ENCODE assay signal across 32 cellular contexts in the genomic region with DNA sequence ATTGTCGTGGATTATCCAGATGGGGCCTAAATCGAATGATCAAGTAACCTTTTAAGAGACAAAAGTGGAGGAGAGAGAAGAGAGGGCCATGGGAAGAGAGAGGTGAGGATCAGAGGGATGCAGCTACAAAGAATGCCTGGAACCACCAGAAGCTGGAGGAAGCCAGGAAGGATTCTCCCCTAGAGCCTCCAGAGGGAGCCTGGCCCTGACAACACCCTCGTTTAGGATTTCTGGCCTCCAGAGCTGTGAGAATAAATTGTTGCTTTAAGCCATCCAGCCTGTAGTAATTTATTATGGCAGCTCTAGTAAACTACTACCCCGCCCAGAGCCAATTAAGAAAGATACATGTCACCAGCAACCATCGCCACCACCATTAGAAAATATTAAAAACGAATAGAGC. TPM values are rescaled to one million over a fixed set of nuclear protein-coding genes. Genes with fewer than 3 reads are reported as not detected.
DNase-seq lines count a peak whose midpoint lies in the region; TF ChIP-seq lines count a peak whose summit lies in the region.
"Had no signal": no experiment of that assay in that cellular context is flagged by ENCODE, and none has a peak within 500 bp of the region (broad histone marks: within the 10 kb centered on the region; RNA-seq: fewer than 3 reads in every experiment).

No MANE protein-coding gene starts in this region.

- no peak overlapping the region for H4K91ac ChIP-seq in H9 (ENCODE audit: insufficient read length, low read depth, low read length)

- no peaks in the 10 kb centered on the region for H3K23me2 ChIP-seq in H9 (ENCODE audit: insufficient read length, low read depth, low read length, poor library complexity, severe bottlenecking)

- no peak overlapping the region for H2BK15ac ChIP-seq in H9 (ENCODE audit: low read depth, low read length)

- H3K23ac ChIP-seq in H9 (ENCODE audit: insufficient read length, low read depth, low read length) = no peak overlapping the region

- no peak overlapping the region for H3K56ac ChIP-seq in H9 (ENCODE audit: insufficient read length, low read depth, low read length)

- H3K9ac ChIP-seq in H9 (ENCODE audit: extremely low read depth, insufficient read length, low read length) (no peak overlapping the region), neural progenitor cell (no peak overlapping the region), Karpas-422 (ENCODE audit: low read length) (no peak overlapping the region)
- H3K9ac ChIP-seq: KMS-11 had no signal

- H4K5ac ChIP-seq in H9 (ENCODE audit: insufficient read length, low read depth, low read length) = no peak overlapping the region

- H3K27ac ChIP-seq in H9 (ENCODE audit: insufficient read length, low read depth, low read length) (no peak overlapping the region), brain microvascular endothelial cell (no peak overlapping the region), neural progenitor cell (no peak overlapping the region), Karpas-422 (ENCODE audit: low read length) (no peak overlapping the region)
- H3K27ac ChIP-seq: breast epithelium, epithelial cell of prostate, KMS-11, prostate gland, sigmoid colon, suprapubic skin had no signal

- DNase-seq in EH (ENCODE audit: low read depth) (peak; percentile 1), H9 (peak; percentile 37), brain microvascular endothelial cell (peak; percentile 2), neural progenitor cell (ENCODE audit: low spot score) (peak; percentile 22), NCI-H1930 (lab: John Stamatoyannopoulos, UW) (no peak), Karpas-422 (no peak)
- no peak for DNase-seq in stimulated activated CD8-positive, alpha-beta memory T cell treated with anti-CD3 and anti-CD28 coated beads, Interleukin-4, amount 100 ng/mL, for 48 hours
- DNase-seq: activated B cell treated with CpG ODN at 0.5 μM for 24 hours; activated CD4-positive, alpha-beta T cell treated with anti-CD3 and anti-CD28 coated beads, Interleukin-2, amount 50 U/mL, for 1 hour; activated CD8-positive, alpha-beta memory T cell treated with anti-CD3 and anti-CD28 coated beads, Interleukin-2, amount 10 ng/mL, durations not matched to agents 7 days and 5 days; activated naive CD4-positive, alpha-beta T cell treated with anti-CD3 and anti-CD28 coated beads for 36 hours; DMS53; effector CD4-positive, alpha-beta T cell; GF-D8; head of caudate nucleus; mammary epithelial cell; NCI-H1436; NCI-H2107; NK-92 treated with Interleukin-12 subunit alpha and Interleukin-12 subunit beta, amount 100 ng/mL, for 24 hours; PC-3; sigmoid colon; stimulated activated CD4-positive, alpha-beta T cell treated with anti-CD3 and anti-CD28 coated beads, Interleukin-4, amount 100 ng/mL, for 4 hours; stimulated activated naive B cell treated with anti-CD40 and anti-IgM and Interleukin-4, amounts not matched to agents 10 μg/mL and 1 μg/mL and 100 μg/mL, for 72 hours; SW 1271; T1000 had no signal

- H3K36me3 ChIP-seq in brain microvascular endothelial cell (replicated peaks) (no peaks in the 10 kb centered on the region), neural progenitor cell (no peaks in the 10 kb centered on the region), Karpas-422 (ENCODE audit: insufficient read depth, low read length) (no peaks in the 10 kb centered on the region)
- H3K36me3 ChIP-seq: breast epithelium, prostate gland, sigmoid colon, suprapubic skin had no signal

- H2AFZ ChIP-seq in H9 (ENCODE audit: low read length) = no peak overlapping the region
- no peak overlapping the region for H2AFZ ChIP-seq in neural progenitor cell (replicated peaks)
- H2AFZ ChIP-seq in Karpas-422 (ENCODE audit: low read length) = no peak overlapping the region

- H3K4me1 Mint-ChIP-seq in H9 = no peaks in the 10 kb centered on the region
- H3K4me1 Mint-ChIP-seq in neural progenitor cell = no peaks in the 10 kb centered on the region
- H3K4me1 Mint-ChIP-seq: activated B cell treated with CpG ODN at 0.5 μM for 24 hours; activated CD8-positive, alpha-beta memory T cell treated with anti-CD3 and anti-CD28 coated beads, Interleukin-2, amount 10 ng/mL, durations not matched to agents 7 days and 5 days; B cell; stimulated activated naive B cell treated with anti-CD40 and anti-IgM and Interleukin-4, amounts not matched to agents 10 μg/mL and 1 μg/mL and 100 μg/mL, for 72 hours had no signal

- no peak overlapping the region for H2BK12ac ChIP-seq in H9 (ENCODE audit: insufficient read length, low read depth, low read length)

- in situ Hi-C loops in brain microvascular endothelial cell (cut with HindIII; ENCODE audit: low pct_ligation_motif_present, low sequenced_read_pairs) = no loop called here

- no peak overlapping the region for H2BK5ac ChIP-seq in H9 (ENCODE audit: insufficient read length, low read length)

- H2BK120ac ChIP-seq in H9 (ENCODE audit: low read depth, low read length, poor library complexity, severe bottlenecking) = no peak overlapping the region

- H2BK20ac ChIP-seq in H9 (ENCODE audit: low read depth, low read length, poor library complexity, severe bottlenecking) = no peak overlapping the region

- no peak overlapping the region for H2AK5ac ChIP-seq in H9 (ENCODE audit: insufficient read length, low read length)

- no peaks in the 10 kb centered on the region for H3K27me3 ChIP-seq in H9 (ENCODE audit: insufficient read depth, low read length)
- no peaks in the 10 kb centered on the region for H3K27me3 ChIP-seq in brain microvascular endothelial cell (replicated peaks)
- no peaks in the 10 kb centered on the region for H3K27me3 ChIP-seq in neural progenitor cell
- H3K27me3 ChIP-seq in Karpas-422 (ENCODE audit: low read length) = no peaks in the 10 kb centered on the region
- H3K27me3 ChIP-seq: breast epithelium, sigmoid colon had no signal

- H3T11ph ChIP-seq in H9 (ENCODE audit: low read length) = no peak overlapping the region

- WGBS in H9 (ENCODE audit: extremely low coverage, insufficient read length, low lambda C conversion rate) = no CpG with 5 or more reads among the region's 6 CpGs

- H3K79me2 ChIP-seq in H9 (ENCODE audit: insufficient read depth, low read length) = no peaks in the 10 kb centered on the region
- H3K79me2 ChIP-seq in neural progenitor cell (ENCODE audit: low read depth) = no peaks in the 10 kb centered on the region
- H3K79me2 ChIP-seq in Karpas-422 (ENCODE audit: low read length) = no peaks in the 10 kb centered on the region

- H3K14ac ChIP-seq in H9 (ENCODE audit: insufficient read depth, low read length) = no peak overlapping the region

- H3K9me3 Mint-ChIP-seq in H9 (peaks cover 3 to 6% of the 10 kb centered on the region in 2 experiments; a peak in 3 of 5 replicates), neural progenitor cell (no peaks in the 10 kb centered on the region)
- H3K9me3 Mint-ChIP-seq: activated B cell treated with CpG ODN at 0.5 μM for 24 hours; activated naive CD4-positive, alpha-beta T cell treated with anti-CD3 and anti-CD28 coated beads for 36 hours had no signal

- H3K4me3 ChIP-seq in brain microvascular endothelial cell (ENCODE audit: low read depth, low read length) = no peak overlapping the region
- H3K4me3 ChIP-seq in neural progenitor cell = no peak overlapping the region
- no peak overlapping the region for H3K4me3 ChIP-seq in Karpas-422 (ENCODE audit: low read length)
- H3K4me3 ChIP-seq: breast epithelium, prostate gland, sigmoid colon, suprapubic skin had no signal

- H3K9me2 ChIP-seq in Karpas-422 (replicated peaks; ENCODE audit: insufficient read depth, low read length) = no peaks in the 10 kb centered on the region

- H3K4me3 Mint-ChIP-seq in H9 = no peak overlapping the region
- no peak overlapping the region for H3K4me3 Mint-ChIP-seq in neural progenitor cell
- H3K4me3 Mint-ChIP-seq: activated B cell treated with CpG ODN at 0.5 μM for 24 hours; activated CD8-positive, alpha-beta memory T cell treated with anti-CD3 and anti-CD28 coated beads, Interleukin-2, amount 10 ng/mL, durations not matched to agents 7 days and 5 days; activated naive CD4-positive, alpha-beta T cell treated with anti-CD3 and anti-CD28 coated beads for 36 hours; B cell; stimulated activated naive B cell treated with anti-CD40 and anti-IgM and Interleukin-4, amounts not matched to agents 10 μg/mL and 1 μg/mL and 100 μg/mL, for 72 hours had no signal

- peaks cover 3% of the 10 kb centered on the region for H3K27me3 Mint-ChIP-seq in H9 (ENCODE audit: low read depth)
- H3K27me3 Mint-ChIP-seq in neural progenitor cell (ENCODE audit: insufficient read depth, low read depth) = peaks cover 8% of the 10 kb centered on the region
- H3K27me3 Mint-ChIP-seq: activated CD8-positive, alpha-beta memory T cell treated with anti-CD3 and anti-CD28 coated beads, Interleukin-2, amount 10 ng/mL, durations not matched to agents 7 days and 5 days had no signal

- TF ChIP-seq CTCF in H9 (conservative IDR thresholded peaks at IDR 0.05) = peak; percentile 51
- peak; percentile 12 for TF ChIP-seq CTCF in brain microvascular endothelial cell (IDR thresholded peaks at IDR 0.05; ENCODE audit: low read depth, low read length, missing control alignments)
- peak; percentile 15 for TF ChIP-seq CTCF in neural progenitor cell (IDR thresholded peaks at IDR 0.05)

- H3K9me3 ChIP-seq in H9 (ENCODE audit: control insufficient read depth, low read depth, low read length) = no peaks in the 10 kb centered on the region
- H3K9me3 ChIP-seq in neural progenitor cell (ENCODE audit: low read depth) = no peaks in the 10 kb centered on the region
- no peaks in the 10 kb centered on the region for H3K9me3 ChIP-seq in Karpas-422 (ENCODE audit: low read length)
- H3K9me3 ChIP-seq: prostate gland, sigmoid colon, suprapubic skin had no signal

- H3K4me2 ChIP-seq in H9 (ENCODE audit: insufficient read depth, insufficient read length, low read length) = no peak overlapping the region
- H3K4me2 ChIP-seq in neural progenitor cell = no peak overlapping the region
- H3K4me2 ChIP-seq in Karpas-422 (ENCODE audit: low read depth, low read length, poor library complexity, severe bottlenecking) = no peak overlapping the region
- H3K4me2 ChIP-seq: KMS-11 had no signal

- no peaks in the 10 kb centered on the region for H3K36me3 Mint-ChIP-seq in H9 (ENCODE audit: insufficient read depth in 1 of 3, low read depth in 3 of 3)
- H3K36me3 Mint-ChIP-seq in neural progenitor cell = no peaks in the 10 kb centered on the region
- H3K36me3 Mint-ChIP-seq: activated CD8-positive, alpha-beta memory T cell treated with anti-CD3 and anti-CD28 coated beads, Interleukin-2, amount 10 ng/mL, durations not matched to agents 7 days and 5 days; stimulated activated naive B cell treated with anti-CD40 and anti-IgM and Interleukin-4, amounts not matched to agents 10 μg/mL and 1 μg/mL and 100 μg/mL, for 72 hours had no signal

- H4K20me1 ChIP-seq in H9 (ENCODE audit: control insufficient read depth, insufficient read depth, insufficient read length) = no peaks in the 10 kb centered on the region
- H4K20me1 ChIP-seq in neural progenitor cell (ENCODE audit: low read depth) = no peaks in the 10 kb centered on the region
- no peaks in the 10 kb centered on the region for H4K20me1 ChIP-seq in Karpas-422 (ENCODE audit: insufficient read depth, low read depth, low read length)

- H3F3A ChIP-seq in neural progenitor cell (ENCODE audit: low read depth) = no peaks in the 10 kb centered on the region

- H3K18ac ChIP-seq in H9 (ENCODE audit: insufficient read length, low read depth, low read length) = no peak overlapping the region

- H3K4ac ChIP-seq in H9 (ENCODE audit: low read depth, low read length) = no peak overlapping the region

- H3K4me1 ChIP-seq in H9 (ENCODE audit: insufficient read depth, low read length) (no peaks in the 10 kb centered on the region), neural progenitor cell (no peaks in the 10 kb centered on the region), Karpas-422 (ENCODE audit: low read length) (no peaks in the 10 kb centered on the region)
- H3K4me1 ChIP-seq: breast epithelium, prostate gland, sigmoid colon, suprapubic skin had no signal

- H3K79me1 ChIP-seq in H9 (ENCODE audit: insufficient read depth, low read depth, low read length, poor library complexity, severe bottlenecking) = no peaks in the 10 kb centered on the region

- H4K8ac ChIP-seq in H9 (replicated peaks; ENCODE audit: insufficient read length, low read depth, low read length) = no peak overlapping the region

- H3K27ac Mint-ChIP-seq in H9 (no peak overlapping the region), neural progenitor cell (no peak overlapping the region)
- H3K27ac Mint-ChIP-seq: activated B cell treated with CpG ODN at 0.5 μM for 24 hours; activated CD8-positive, alpha-beta memory T cell treated with anti-CD3 and anti-CD28 coated beads, Interleukin-2, amount 10 ng/mL, durations not matched to agents 7 days and 5 days; activated naive CD4-positive, alpha-beta T cell treated with anti-CD3 and anti-CD28 coated beads for 36 hours; B cell; stimulated activated naive B cell treated with anti-CD40 and anti-IgM and Interleukin-4, amounts not matched to agents 10 μg/mL and 1 μg/mL and 100 μg/mL, for 72 hours had no signal

RNA-seq across cellular contexts. Expression of gene GSC, which starts 46.2 kb away (rescaled TPM):
- total RNA-seq in H9 (2021) (0.22 TPM in 1 of 2 replicates, not detected in the other), neural progenitor cell (ENCODE audit: low replicate concordance) (1.1 and 2.8 TPM in 2 replicates)
- total RNA-seq in Karpas-422 (2014; rRNA removed; shearing (Covaris generic); ENCODE audit: low replicate concordance) = not detected in 2 replicates
- total RNA-seq: activated B cell treated with CpG ODN at 0.5 μM for 24 hours; activated naive CD4-positive, alpha-beta T cell treated with anti-CD3 and anti-CD28 coated beads for 36 hours; B cell; PC-3; ureter had no signal

Comparison
In these comparisons a context has a peak if more than half of its experiments do, and no peak if none do; other contexts are left out.
1. DNase-seq: peak in EH (single experiment), H9 (single experiment), brain microvascular endothelial cell (single experiment) and neural progenitor cell (single experiment); none in NCI-H1930 (0 of 2), stimulated activated CD8-positive, alpha-beta memory T cell treated with anti-CD3 and anti-CD28 coated beads, Interleukin-4, amount 100 ng/mL, for 48 hours (single experiment) and Karpas-422 (single experiment).
2. Peak in every context shown above with its lines, with median percentiles within 50 percentile points of each other: CTCF ChIP-seq.